In genomic region chr10:105843786-105844560, GRCh38 we compare ENCODE assay signal across 1 cellular context.
TF ChIP-seq lines count a peak whose summit lies in the region.

No MANE protein-coding gene starts in this region.

TF ChIP-seq in H1, 55 proteins besides CTCF, POLR2A, EP300 and RAD21:
- TF ChIP-seq YY1 (IDR thresholded peaks at IDR 0.05; ENCODE audit: low read depth, low read length) (0 out of 2 replicates have a peak, but pooled peaks have one; percentile 19), FOSL1 (IDR thresholded peaks at IDR 0.05; ENCODE audit: insufficient read depth, low read depth, low read length) (no peak)
TF ChIP-seq in H1: peak in this region for 1.
